ENCODE assay signal across 23 cellular contexts in the genomic region with DNA sequence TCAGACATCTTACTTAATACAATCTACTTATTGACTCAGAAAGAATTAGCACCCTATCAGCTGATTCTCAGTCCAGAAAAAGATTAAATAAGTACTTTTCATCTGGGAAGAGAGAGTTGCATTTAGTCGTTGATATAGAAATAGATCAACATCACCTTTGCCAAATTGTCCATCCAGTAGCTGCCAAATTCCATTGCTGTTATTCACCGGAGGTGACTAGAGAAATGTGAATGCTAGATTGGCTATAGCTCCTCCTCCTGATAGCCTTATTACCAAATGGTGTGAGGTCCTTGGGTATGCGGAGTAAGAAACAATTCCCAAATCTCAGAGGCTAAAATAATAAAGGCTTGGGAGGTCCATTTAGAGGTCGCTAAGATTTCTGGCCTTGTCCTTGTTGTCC.
A peak's percentile ranks its signal among the peaks of the same experiment; 100 is the strongest.
DNase-seq lines count a peak whose midpoint lies in the region; ATAC-seq, FAIRE-seq and TF ChIP-seq lines count a peak whose summit lies in the region.
"Had no signal": no experiment of that assay in that cellular context is flagged by ENCODE, and none has a peak within 500 bp of the region (broad histone marks: within the 10 kb centered on the region; RNA-seq: fewer than 3 reads in every experiment).

No MANE protein-coding gene starts in this region.

- no peak overlapping the region for H3K9ac ChIP-seq in endothelial cell of umbilical vein (replicated peaks; ENCODE audit: extremely low read depth, insufficient read depth, low read length)
- no peak overlapping the region for H3K9ac ChIP-seq in HepG2 (ENCODE audit: insufficient read depth, low read depth, low read length)

- TF ChIP-seq RAD21 in HepG2 (CRISPR knock-in tag; IDR thresholded peaks at IDR 0.05), result no peak

- intact Hi-C loops in endothelial cell of umbilical vein (cut with micrococcal nuclease), result loop anchor here (5.0 kb wide), 1 partner anchor 554 kb away; no protein-coding TSS in a partner anchor
- intact Hi-C loops in HepG2 (cut with micrococcal nuclease; ENCODE audit: unreplicated experiment), result no loop called here

- H3K4me2 ChIP-seq in endothelial cell of umbilical vein (ENCODE audit: insufficient read depth, low read length), result no peak overlapping the region
- no peak overlapping the region for H3K4me2 ChIP-seq in HepG2 (ENCODE audit: low read depth, low read length)

- peaks cover 10% of the 10 kb centered on the region for H3K4me1 ChIP-seq in endothelial cell of umbilical vein (ENCODE audit: control insufficient read depth, extremely low read depth, insufficient read depth, low read length)
- no peaks in the 10 kb centered on the region for H3K4me1 ChIP-seq in HepG2 (ENCODE audit: insufficient read depth, low read length)
- H3K4me1 ChIP-seq: pancreas had no signal

- no peak for ATAC-seq in HepG2
- no peak for ATAC-seq in GM19328 (IDR thresholded peaks at IDR 0.05; ENCODE audit: unreplicated experiment)
- ATAC-seq: activated naive CD4-positive, alpha-beta T cell treated with anti-CD3 and anti-CD28 coated beads, Interleukin-2, amount 50 U/mL, for 72 hours; left lobe of liver; pancreas; SK-N-SH treated with all-trans-retinoic acid at 6 μM for 48 hours had no signal

- H4K20me1 ChIP-seq in endothelial cell of umbilical vein (replicated peaks; ENCODE audit: control insufficient read depth, extremely low read depth, insufficient read depth, low read length) (no peaks in the 10 kb centered on the region), HepG2 (ENCODE audit: insufficient read depth, low read length) (no peaks in the 10 kb centered on the region)

- FAIRE-seq in endothelial cell of umbilical vein (lab: Jason Lieb, UNC) (peak; percentile 21), HepG2 (lab: Jason Lieb, UNC) (no peak)
- FAIRE-seq: frontal cortex, H1, pancreas, RCC 7860 had no signal

- no peaks in the 10 kb centered on the region for H3K36me3 ChIP-seq in endothelial cell of umbilical vein (ENCODE audit: control insufficient read depth in 2 of 2, extremely low read depth in 1 of 2, insufficient read depth in 2 of 2, low read length in 2 of 2)
- H3K36me3 ChIP-seq in HepG2 (replicated peaks in 1 of 2; ENCODE audit: control insufficient read depth in 1 of 2, insufficient read depth in 2 of 2, low read length in 2 of 2), result no peaks in the 10 kb centered on the region
- H3K36me3 ChIP-seq: brain microvascular endothelial cell, pancreas had no signal

- H3K79me2 ChIP-seq in endothelial cell of umbilical vein (ENCODE audit: control insufficient read depth, insufficient read depth, low read length) (no peaks in the 10 kb centered on the region), HepG2 (ENCODE audit: insufficient read depth, low read length) (no peaks in the 10 kb centered on the region)

- 25% methylated on average over 4 of the region's 4 CpGs for WGBS in HepG2 (ENCODE audit: low lambda C conversion rate)

- dilution Hi-C loops in endothelial cell of umbilical vein (cut with MboI; ENCODE audit: extremely low pct_ligation_motif_present, low sequenced_read_pairs), result no loop called here

- TF ChIP-seq CTCF in AG10803 (conservative IDR thresholded peaks at IDR 0.05; ENCODE audit: low read length) (no peak), RWPE1 (conservative IDR thresholded peaks at IDR 0.05; ENCODE audit: low read depth) (no peak), endothelial cell of umbilical vein (IDR thresholded peaks at IDR 0.05; ENCODE audit: extremely low read depth in 1 of 2, insufficient read depth in 1 of 2, low read depth in 1 of 2, low read length in 2 of 2) (no peak), HepG2 (CRISPR knock-in tag; IDR thresholded peaks at IDR 0.05) (no peak)

- TF ChIP-seq POLR2A in endothelial cell of umbilical vein (IDR thresholded peaks at IDR 0.05; ENCODE audit: low read depth, low read length) (no peak), HepG2 (IDR thresholded peaks at IDR 0.05; ENCODE audit: insufficient read depth in 1 of 2, low read depth in 2 of 2, low read length in 2 of 2) (no peak)

- H3K27me3 ChIP-seq in endothelial cell of umbilical vein (ENCODE audit: control insufficient read depth in 2 of 2, insufficient read depth in 2 of 2, low read length in 2 of 2) (no peaks in the 10 kb centered on the region), HepG2 (ENCODE audit: control insufficient read depth in 1 of 2, insufficient read depth in 2 of 2, low read length in 2 of 2) (no peaks in the 10 kb centered on the region; a peak in 1 of 5 replicates)
- H3K27me3 ChIP-seq: brain microvascular endothelial cell, pancreas had no signal

- H3K4me3 ChIP-seq in AG10803 (ENCODE audit: low read length) (no peak overlapping the region), endothelial cell of umbilical vein (replicated peaks in 1 of 3; ENCODE audit: insufficient read depth in 1 of 3, low read depth in 1 of 3, low read length in 3 of 3) (no peak overlapping the region), HepG2 (replicated peaks in 1 of 3; ENCODE audit: insufficient read depth in 1 of 3, low read depth in 2 of 3, low read length in 3 of 3) (no peak overlapping the region)
- H3K4me3 ChIP-seq: pancreas had no signal

- H3K9me1 ChIP-seq in endothelial cell of umbilical vein (replicated peaks; ENCODE audit: control insufficient read depth, extremely low read depth, insufficient read depth, low read length), result no peaks in the 10 kb centered on the region

- H3K9me3 ChIP-seq in endothelial cell of umbilical vein (replicated peaks; ENCODE audit: control insufficient read depth, insufficient read depth, low read length) (no peaks in the 10 kb centered on the region), HepG2 (ENCODE audit: low read length) (peaks cover 85% of the 10 kb centered on the region)
- H3K9me3 ChIP-seq: pancreas had no signal

- in situ Hi-C loops in HepG2 (cut with HindIII; ENCODE audit: extremely low pct_ligation_motif_present, low pct_unique_long_range_greater_than_20kb), result no loop called here

- TF ChIP-seq EP300 in HepG2 (IDR thresholded peaks at IDR 0.05; ENCODE audit: low read depth in 2 of 2, low read length in 2 of 2) (no peak), HepG2 (CRISPR knock-in tag; IDR thresholded peaks at IDR 0.05; ENCODE audit: borderline replicate concordance) (no peak)

- no peak overlapping the region for H3K27ac ChIP-seq in RWPE1
- peak overlapping the region; percentile 66 for H3K27ac ChIP-seq in endothelial cell of umbilical vein (ENCODE audit: insufficient read depth, low read depth, low read length)
- H3K27ac ChIP-seq in HepG2 (ENCODE audit: extremely low read length, insufficient read depth, low read length), result no peak overlapping the region
- H3K27ac ChIP-seq: brain microvascular endothelial cell, pancreas, VCaP had no signal

- POLR2A ChIA-PET in RWPE1 (lab: Yijun Ruan, JAX; ENCODE audit: low non-redundant PET), result no interaction called here
- POLR2A ChIA-PET in endothelial cell of umbilical vein (lab: Charles Lee), result no interaction called here
- POLR2A ChIA-PET in HepG2 (lab: Yijun Ruan, JAX), result no interaction called here

- BruUV-seq in endothelial cell of umbilical vein (replicated peaks; lab: Mats Ljungman, UMichigan), result no TSS peak
- no TSS peak for BruUV-seq in HepG2 (replicated peaks; lab: Mats Ljungman, UMichigan)

- CTCF ChIA-PET in RWPE1 (lab: Yijun Ruan, JAX), result interaction anchor here (0.7 kb wide), 1 partner anchor 730 kb away, joined by 3 read pairs; no protein-coding TSS in a partner anchor
- CTCF ChIA-PET in endothelial cell of umbilical vein (lab: Charles Lee), result interaction anchor here (0.9 to 1.5 kb wide), 3 partner anchors 9 to 153 kb away, joined by 3 read pairs; no protein-coding TSS in a partner anchor
- CTCF ChIA-PET in HepG2 (lab: Yijun Ruan, JAX; ENCODE audit: low intra/inter-chr PET ratio, low total read pairs), result no interaction called here

- H2AFZ ChIP-seq in endothelial cell of umbilical vein (ENCODE audit: low read depth, low read length), result no peak overlapping the region
- no peak overlapping the region for H2AFZ ChIP-seq in HepG2 (ENCODE audit: low read length)

- DNase-seq in AG10803 (ENCODE audit: low read depth) (peak; percentile 3), RWPE1 (ENCODE audit: low spot score) (peak; percentile 75), endothelial cell of umbilical vein (ENCODE audit: low read depth, low spot score) (peak; percentile 47), kidney tubule cell (ENCODE audit: low spot score) (peak; percentile 67), globus pallidus (ENCODE audit: low spot score) (no peak), activated T-cell treated with anti-CD3 and anti-CD28 coated beads for 4 hours (no peak), HepG2 (ENCODE audit: low spot score) (no peak)
- DNase-seq: activated CD4-positive, alpha-beta T cell treated with anti-CD3 and anti-CD28 coated beads, Interleukin-2, amount 50 U/mL, for 1 hour; brain microvascular endothelial cell; C1 segment of cervical spinal cord; EL; IMR-90; NCI-H1417 treated with DMSO at 0.1 percent for 48 hours; NCI-H510A treated with DMSO at 0.1 percent for 48 hours; pancreas had no signal

TF ChIP-seq in endothelial cell of umbilical vein, 7 proteins besides CTCF, POLR2A, EP300 and RAD21:
- TF ChIP-seq JUN (IDR thresholded peaks at IDR 0.05; ENCODE audit: borderline replicate concordance, insufficient read depth, insufficient read length, low read depth) (peak; percentile 58), MYC (IDR thresholded peaks at IDR 0.05; ENCODE audit: low read depth, low read length) (no peak), GATA2 (IDR thresholded peaks at IDR 0.05; ENCODE audit: insufficient read depth, insufficient read length, low read depth, low read length) (peak; percentile 46)

TF ChIP-seq in HepG2, 621 proteins besides CTCF, POLR2A, EP300 and RAD21:
- TF ChIP-seq DR1 (CRISPR knock-in tag; IDR thresholded peaks at IDR 0.05) (no peak), HNRNPUL1 (IDR thresholded peaks at IDR 0.05; ENCODE audit: low read depth, low read length) (no peak), KLF11 (CRISPR knock-in tag; IDR thresholded peaks at IDR 0.05) (no peak), ZNF768 (CRISPR knock-in tag; IDR thresholded peaks at IDR 0.05) (no peak), ZNF367 (CRISPR knock-in tag; IDR thresholded peaks at IDR 0.05; ENCODE audit: borderline replicate concordance) (no peak), PLRG1 (conservative IDR thresholded peaks at IDR 0.05) (no peak), THAP11 (CRISPR knock-in tag; IDR thresholded peaks at IDR 0.05) (no peak), ZBTB3 (CRISPR knock-in tag; IDR thresholded peaks at IDR 0.05; ENCODE audit: borderline replicate concordance, low read depth) (no peak), CBX5 (CRISPR knock-in tag; IDR thresholded peaks at IDR 0.05; ENCODE audit: borderline replicate concordance) (no peak), ZNF720 (CRISPR knock-in tag; IDR thresholded peaks at IDR 0.05) (no peak), BRCA1 (CRISPR knock-in tag; IDR thresholded peaks at IDR 0.05) (no peak)
- TF ChIP-seq, protein P1, sequence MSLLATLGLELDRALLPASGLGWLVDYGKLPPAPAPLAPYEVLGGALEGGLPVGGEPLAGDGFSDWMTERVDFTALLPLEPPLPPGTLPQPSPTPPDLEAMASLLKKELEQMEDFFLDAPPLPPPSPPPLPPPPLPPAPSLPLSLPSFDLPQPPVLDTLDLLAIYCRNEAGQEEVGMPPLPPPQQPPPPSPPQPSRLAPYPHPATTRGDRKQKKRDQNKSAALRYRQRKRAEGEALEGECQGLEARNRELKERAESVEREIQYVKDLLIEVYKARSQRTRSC (CRISPR knock-in tag; IDR thresholded peaks at IDR 0.05; ENCODE audit: low read depth), result no peak
TF ChIP-seq in HepG2: peak in this region for 0.

Comparison
In these comparisons a context has a peak if more than half of its experiments do, and no peak if none do; other contexts are left out.
1. DNase-seq: peak in AG10803 (single experiment), RWPE1 (single experiment), endothelial cell of umbilical vein (single experiment) and kidney tubule cell (single experiment); none in globus pallidus (single experiment), activated T-cell treated with anti-CD3 and anti-CD28 coated beads for 4 hours (single experiment) and HepG2 (single experiment).